20 cellular contexts compared by ENCODE assay signal in genomic region chr3:185250653-185251052, GRCh38.
"Had no signal": no experiment of that assay in that cellular context is flagged by ENCODE, and none has a peak within 500 bp of the region (broad histone marks: within the 10 kb centered on the region; RNA-seq: fewer than 3 reads in every experiment).

No MANE protein-coding gene starts in this region.

- H3K9me3 Mint-ChIP-seq: activated naive CD4-positive, alpha-beta T cell treated with anti-CD3 and anti-CD28 coated beads, Interleukin-2, amount 10 ng/mL, durations not matched to agents 7 days and 5 days had no signal

- H3K36me3 ChIP-seq: breast epithelium had no signal

- H3K27me3 ChIP-seq: breast epithelium, esophagus muscularis mucosa, gastroesophageal sphincter, heart left ventricle, testis had no signal

- H3K9me3 ChIP-seq: breast epithelium, esophagus muscularis mucosa, gastroesophageal sphincter, heart left ventricle, testis had no signal

- H3K27ac ChIP-seq: breast epithelium, esophagus muscularis mucosa, gastroesophageal sphincter, heart left ventricle, testis had no signal

- H3K4me1 ChIP-seq: breast epithelium, gastroesophageal sphincter, testis had no signal

- H3K4me3 Mint-ChIP-seq: activated naive CD4-positive, alpha-beta T cell treated with anti-CD3 and anti-CD28 coated beads, Interleukin-2, amount 10 ng/mL, durations not matched to agents 7 days and 5 days; activated naive CD8-positive, alpha-beta T cell treated with anti-CD3 and anti-CD28 coated beads, Interleukin-2, amount 50 U/mL, for 24 hours; activated T-cell treated with anti-CD3 and anti-CD28 coated beads, Interleukin-2, amount 50 U/mL, for 4 hours; stimulated activated naive CD8-positive, alpha-beta T cell treated with anti-CD3 and anti-CD28 coated beads, Interleukin-15, amount 100 ng/mL, for 72 hours had no signal

- H3K27me3 Mint-ChIP-seq: activated naive CD8-positive, alpha-beta T cell treated with anti-CD3 and anti-CD28 coated beads, Interleukin-2, amount 50 U/mL, for 24 hours; stimulated activated naive CD8-positive, alpha-beta T cell treated with anti-CD3 and anti-CD28 coated beads, Interleukin-15, amount 100 ng/mL, for 72 hours; type B pancreatic cell had no signal

- H3K4me3 ChIP-seq: breast epithelium, esophagus muscularis mucosa, gastroesophageal sphincter, heart left ventricle, lung, testis had no signal

- H3K36me3 Mint-ChIP-seq: type B pancreatic cell had no signal

- H3K27ac Mint-ChIP-seq: activated naive CD4-positive, alpha-beta T cell treated with anti-CD3 and anti-CD28 coated beads, Interleukin-2, amount 10 ng/mL, durations not matched to agents 7 days and 5 days; activated naive CD8-positive, alpha-beta T cell treated with anti-CD3 and anti-CD28 coated beads, Interleukin-2, amount 50 U/mL, for 24 hours; stimulated activated naive CD8-positive, alpha-beta T cell treated with anti-CD3 and anti-CD28 coated beads, Interleukin-15, amount 100 ng/mL, for 72 hours; type B pancreatic cell had no signal

- DNase-seq: activated CD4-positive, alpha-beta T cell treated with anti-CD3 and anti-CD28 coated beads, Interleukin-2, amount 50 U/mL, for 1 hour; activated CD8-positive, alpha-beta memory T cell treated with anti-CD3 and anti-CD28 coated beads, Interleukin-2, amount 50 U/mL, for 4 hours; activated naive CD4-positive, alpha-beta T cell treated with anti-CD3 and anti-CD28 coated beads, Interleukin-2, amount 10 ng/mL, durations not matched to agents 7 days and 5 days; activated naive CD8-positive, alpha-beta T cell treated with anti-CD3 and anti-CD28 coated beads, Interleukin-2, amount 50 U/mL, for 24 hours; activated T-cell treated with anti-CD3 and anti-CD28 coated beads, Interleukin-2, amount 50 U/mL, for 4 hours; aorta; cerebellar nuclear complex; cortex of kidney; heart left ventricle; occipital lobe; posterior cingulate gyrus; stimulated activated CD4-positive, alpha-beta T cell treated with anti-CD3 and anti-CD28 coated beads, Interleukin-4, amount 100 ng/mL, for 1 hour; stimulated activated naive CD8-positive, alpha-beta T cell treated with anti-CD3 and anti-CD28 coated beads, Interleukin-15, amount 100 ng/mL, for 72 hours; T1000; testis had no signal

- ATAC-seq: activated naive CD8-positive, alpha-beta T cell treated with anti-CD3 and anti-CD28 coated beads, Interleukin-2, amount 50 U/mL, for 24 hours; activated T-cell treated with anti-CD3 and anti-CD28 coated beads, Interleukin-2, amount 50 U/mL, for 4 hours; gastroesophageal sphincter; heart left ventricle; stimulated activated naive CD8-positive, alpha-beta T cell treated with anti-CD3 and anti-CD28 coated beads, Interleukin-15, amount 100 ng/mL, for 72 hours had no signal
